ENCODE assay signal across 8 cellular contexts in the genomic region with DNA sequence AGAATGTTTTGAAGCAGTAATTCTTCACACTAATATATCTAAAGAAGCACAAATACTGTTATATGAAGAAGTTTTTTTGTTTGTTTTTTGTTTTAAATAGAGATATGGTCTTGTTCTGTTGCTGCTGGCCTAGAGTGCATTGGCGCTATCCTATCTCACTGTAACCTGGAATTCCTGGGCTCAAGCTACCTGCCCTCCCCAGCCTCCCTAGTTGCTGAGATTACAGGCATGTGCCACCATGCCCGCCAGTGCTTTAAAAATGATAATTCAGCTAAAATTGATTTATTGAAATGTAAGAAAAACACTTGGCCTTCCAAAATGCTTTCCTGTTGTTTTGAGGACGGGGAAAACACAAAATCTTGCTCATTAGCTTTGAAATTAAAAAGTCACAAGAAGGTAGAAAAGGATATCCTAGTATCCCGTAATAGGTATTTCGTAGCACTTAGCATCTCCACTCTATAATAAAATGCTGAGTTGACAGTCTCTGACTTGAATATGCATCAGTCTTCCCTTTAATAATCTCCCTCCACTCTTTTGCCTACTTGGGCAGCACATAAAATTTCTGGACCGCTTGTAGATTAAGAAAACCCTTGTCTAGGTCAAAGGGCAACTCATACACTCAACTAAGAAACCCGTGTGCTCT. TPM values are rescaled to one million over a fixed set of nuclear protein-coding genes. Genes with fewer than 3 reads are reported as not detected.
DNase-seq lines count a peak whose midpoint lies in the region; ATAC-seq, FAIRE-seq and TF ChIP-seq lines count a peak whose summit lies in the region.

No MANE protein-coding gene starts in this region.

- no peaks in the 10 kb centered on the region for H3K27me3 ChIP-seq in CD8-positive, alpha-beta memory T cell (ENCODE audit: insufficient read depth, low read length, poor library complexity, severe bottlenecking)
- H3K27me3 ChIP-seq in NT2/D1 (ENCODE audit: insufficient read depth, insufficient read length) (no peaks in the 10 kb centered on the region), endocrine pancreas (ENCODE audit: control insufficient read depth, insufficient read depth, low read length) (no peaks in the 10 kb centered on the region)

- no peak for TF ChIP-seq POLR2A in GM12891 (IDR thresholded peaks at IDR 0.05; ENCODE audit: low read depth, low read length)

- CTCF ChIA-PET in CD8-positive, alpha-beta memory T cell (lab: Charles Lee) = no interaction called here

- H3K36me3 ChIP-seq in CD8-positive, alpha-beta memory T cell (ENCODE audit: insufficient read depth, low read length) = no peaks in the 10 kb centered on the region
- H3K36me3 ChIP-seq in NT2/D1 (ENCODE audit: insufficient read depth, insufficient read length, low read length) (peaks cover 15% of the 10 kb centered on the region), endocrine pancreas (ENCODE audit: control insufficient read depth, insufficient read depth, low read length) (no peaks in the 10 kb centered on the region)

- no peak for FAIRE-seq in GM12891 (lab: Jason Lieb, UNC)

- DNase-seq in CD8-positive, alpha-beta memory T cell = no peak
- DNase-seq in NT2/D1 (ENCODE audit: low read depth, low spot score) (no peak), osteocyte (ENCODE audit: extremely low spot score, unreplicated experiment) (no peak), middle frontal gyrus (ENCODE audit: extremely low spot score, low spot score) (no peak), GM12891 (ENCODE audit: insufficient read length, low spot score) (no peak), NCI-H2196 (lab: John Stamatoyannopoulos, UW; ENCODE audit: unreplicated experiment) (no peak)

- no peak for TF ChIP-seq CTCF in osteocyte (IDR thresholded peaks at IDR 0.05)

- peaks cover 51 to 62% (median 61%) of the 10 kb centered on the region in 3 donors for H3K4me1 Mint-ChIP-seq in CD8-positive, alpha-beta memory T cell
- peaks cover 31% of the 10 kb centered on the region for H3K4me1 Mint-ChIP-seq in osteocyte (ENCODE audit: unreplicated experiment)

- peaks cover 4 to 29% (median 4%) of the 10 kb centered on the region in 3 donors for H3K36me3 Mint-ChIP-seq in CD8-positive, alpha-beta memory T cell
- peaks cover 5% of the 10 kb centered on the region for H3K36me3 Mint-ChIP-seq in osteocyte (ENCODE audit: unreplicated experiment)

- peak overlapping the region; percentile 87 to 100 (median 92) for H3K27ac Mint-ChIP-seq in CD8-positive, alpha-beta memory T cell
- peak overlapping the region; percentile 73 for H3K27ac Mint-ChIP-seq in osteocyte (ENCODE audit: unreplicated experiment)

- H3K27ac ChIP-seq in CD8-positive, alpha-beta memory T cell (ENCODE audit: low read depth, low read length) = peak overlapping the region; percentile 96

- ATAC-seq in GM21447 (IDR thresholded peaks at IDR 0.05; ENCODE audit: unreplicated experiment) = no peak

- H3K27me3 Mint-ChIP-seq in CD8-positive, alpha-beta memory T cell = peaks cover 4 to 11% of the 10 kb centered on the region in 2 donors
- peaks cover 4% of the 10 kb centered on the region for H3K27me3 Mint-ChIP-seq in osteocyte (ENCODE audit: unreplicated experiment)

- H3K4me3 ChIP-seq in CD8-positive, alpha-beta memory T cell (ENCODE audit: low read length) = peak overlapping the region; percentile 76
- H3K4me3 ChIP-seq in NT2/D1 (ENCODE audit: insufficient read length, low read depth) = peak overlapping the region; percentile 79
- H3K4me3 ChIP-seq in endocrine pancreas (ENCODE audit: control insufficient read depth, insufficient read depth, low read length) = peak overlapping the region; percentile 98

- peak overlapping the region; percentile 82 to 98 (median 91) for H3K4me3 Mint-ChIP-seq in CD8-positive, alpha-beta memory T cell
- peak overlapping the region; percentile 80 for H3K4me3 Mint-ChIP-seq in osteocyte (ENCODE audit: unreplicated experiment)

- no peaks in the 10 kb centered on the region for H3K9me3 ChIP-seq in CD8-positive, alpha-beta memory T cell (ENCODE audit: low read length)
- no peaks in the 10 kb centered on the region for H3K9me3 ChIP-seq in NT2/D1 (ENCODE audit: insufficient read depth, low read length)
- no peaks in the 10 kb centered on the region for H3K9me3 ChIP-seq in endocrine pancreas (ENCODE audit: control insufficient read depth, low read length)

- H3K4me1 ChIP-seq in CD8-positive, alpha-beta memory T cell (ENCODE audit: insufficient read depth, low read length) = peaks cover 32% of the 10 kb centered on the region
- H3K4me1 ChIP-seq in NT2/D1 (ENCODE audit: insufficient read depth, insufficient read length) (no peaks in the 10 kb centered on the region), endocrine pancreas (ENCODE audit: control insufficient read depth, insufficient read depth, low read length) (peaks cover 15% of the 10 kb centered on the region)

- H3K9ac ChIP-seq in NT2/D1 (ENCODE audit: insufficient read length, low read depth) = peak overlapping the region; percentile 91
- H3K9ac ChIP-seq in endocrine pancreas (ENCODE audit: control insufficient read depth, insufficient read depth, low read length) = peak overlapping the region; percentile 73

- H3K9me3 Mint-ChIP-seq in CD8-positive, alpha-beta memory T cell = no peaks in the 10 kb centered on the region
- no peaks in the 10 kb centered on the region for H3K9me3 Mint-ChIP-seq in osteocyte (ENCODE audit: unreplicated experiment)

- POLR2A ChIA-PET in CD8-positive, alpha-beta memory T cell (lab: Charles Lee) = interaction anchor here (1.0 to 2.4 kb wide), 3 partner anchors 10 to 1956 kb away, joined by 3 to 12 read pairs (median 4); a partner anchor contains a TSS

TF ChIP-seq in GM12891, 5 proteins besides CTCF, POLR2A, EP300 and RAD21:
- no peak for TF ChIP-seq POLR2AphosphoS5 (IDR thresholded peaks at IDR 0.05; ENCODE audit: low read depth, low read length)
- TF ChIP-seq POU2F2 (IDR thresholded peaks at IDR 0.05; ENCODE audit: low read depth, low read length) = no peak
- no peak for TF ChIP-seq SPI1 (IDR thresholded peaks at IDR 0.05; ENCODE audit: low read depth, low read length)
- TF ChIP-seq PAX5 (IDR thresholded peaks at IDR 0.05; ENCODE audit: insufficient read depth, low read length, severe bottlenecking) = no peak
- no peak for TF ChIP-seq TAF1 (IDR thresholded peaks at IDR 0.05; ENCODE audit: low read depth, low read length)

RNA-seq across cellular contexts. Expression of a gene that starts 1.4 kb away (rescaled TPM):
- 10 to 100 TPM; 12.7 to 13.1 TPM for total RNA-seq in CD8-positive, alpha-beta memory T cell
- 13.5 TPM for polyA plus RNA-seq in CD8-positive, alpha-beta memory T cell
- total RNA-seq in osteocyte = 8.0 and 9.2 TPM in 2 replicates
- 4.6 TPM for polyA plus RNA-seq in GM12891 (2012; ENCODE audit: low read depth, missing spikeins)
